ENCODE assay signal across 8 cellular contexts in genomic region chr10:71888248-71888622, GRCh38. TPM values are rescaled to one million over a fixed set of nuclear protein-coding genes. Genes with fewer than 3 reads are reported as not detected.
DNase-seq lines count a peak whose midpoint lies in the region; ATAC-seq and TF ChIP-seq lines count a peak whose summit lies in the region.

No MANE protein-coding gene starts in this region.

- DNase-seq in activated naive CD4-positive, alpha-beta T cell treated with anti-CD3 and anti-CD28 coated beads, Interleukin-2, amount 10 ng/mL, durations not matched to agents 7 days and 5 days = no peak
- no peak for DNase-seq in activated naive CD4-positive, alpha-beta T cell treated with Interleukin-2 at 50 U/mL for 16 hours
- DNase-seq in astrocyte of the spinal cord (ENCODE audit: low read depth, low spot score) (no peak), memory B cell (ENCODE audit: low spot score in 2 of 2) (no peak), type B pancreatic cell (ENCODE audit: extremely low spot score, unreplicated experiment) (no peak), putamen (ENCODE audit: low spot score) (no peak), mucosa of descending colon (no peak)

- peaks cover 10% of the 10 kb centered on the region for H3K4me1 ChIP-seq in mucosa of descending colon (ENCODE audit: low read depth)

- no peaks in the 10 kb centered on the region for H3K36me3 ChIP-seq in mucosa of descending colon (ENCODE audit: low read depth)

- intact Hi-C loops in mucosa of descending colon (cut with DNase I, micrococcal nuclease) = no loop called here

- no peak for TF ChIP-seq CTCF in astrocyte of the spinal cord (IDR thresholded peaks at IDR 0.05; ENCODE audit: low read depth, low read length)
- TF ChIP-seq CTCF in type B pancreatic cell (conservative IDR thresholded peaks at IDR 0.05) = no peak
- TF ChIP-seq CTCF in mucosa of descending colon (IDR thresholded peaks at IDR 0.05) = no peak

- peak overlapping the region; percentile 76 for H3K4me3 Mint-ChIP-seq in activated naive CD4-positive, alpha-beta T cell treated with anti-CD3 and anti-CD28 coated beads, Interleukin-2, amount 10 ng/mL, durations not matched to agents 7 days and 5 days
- H3K4me3 Mint-ChIP-seq in memory B cell (peak overlapping the region; percentile 83), type B pancreatic cell (peak overlapping the region; percentile 90)

- no peaks in the 10 kb centered on the region for H3K9me3 ChIP-seq in mucosa of descending colon

- no peaks in the 10 kb centered on the region for H3K36me3 Mint-ChIP-seq in activated naive CD4-positive, alpha-beta T cell treated with anti-CD3 and anti-CD28 coated beads, Interleukin-2, amount 10 ng/mL, durations not matched to agents 7 days and 5 days
- H3K36me3 Mint-ChIP-seq in memory B cell (no peaks in the 10 kb centered on the region), type B pancreatic cell (no peaks in the 10 kb centered on the region)

- H3K27me3 Mint-ChIP-seq in activated naive CD4-positive, alpha-beta T cell treated with anti-CD3 and anti-CD28 coated beads, Interleukin-2, amount 10 ng/mL, durations not matched to agents 7 days and 5 days = peaks cover 55% of the 10 kb centered on the region
- H3K27me3 Mint-ChIP-seq in memory B cell (no peaks in the 10 kb centered on the region), type B pancreatic cell (peaks cover 9% of the 10 kb centered on the region)

- H3K4me1 Mint-ChIP-seq in activated naive CD4-positive, alpha-beta T cell treated with anti-CD3 and anti-CD28 coated beads, Interleukin-2, amount 10 ng/mL, durations not matched to agents 7 days and 5 days = peaks cover 22% of the 10 kb centered on the region
- H3K4me1 Mint-ChIP-seq in memory B cell = peaks cover 23% of the 10 kb centered on the region
- H3K4me1 Mint-ChIP-seq in type B pancreatic cell (ENCODE audit: unreplicated experiment) = peaks cover 15% of the 10 kb centered on the region

- ATAC-seq in memory B cell (ENCODE audit: low read depth) (no peak), GM18505 (IDR thresholded peaks at IDR 0.05; ENCODE audit: unreplicated experiment) (no peak), mucosa of descending colon (no peak)

- H3K4me3 ChIP-seq in astrocyte of the spinal cord (ENCODE audit: low read depth, low read length) (peak overlapping the region; percentile 58), mucosa of descending colon (no peak overlapping the region)

- no peaks in the 10 kb centered on the region for H3K9me3 Mint-ChIP-seq in activated naive CD4-positive, alpha-beta T cell treated with anti-CD3 and anti-CD28 coated beads, Interleukin-2, amount 10 ng/mL, durations not matched to agents 7 days and 5 days
- H3K9me3 Mint-ChIP-seq in memory B cell (no peaks in the 10 kb centered on the region), type B pancreatic cell (no peaks in the 10 kb centered on the region)

- CTCF ChIA-PET in activated naive CD4-positive, alpha-beta T cell treated with anti-CD3 and anti-CD28 coated beads, Interleukin-2, amount 10 ng/mL, durations not matched to agents 7 days and 5 days (lab: Charles Lee) = interaction anchor here (1.4 kb wide), 1 partner anchor 8 kb away, joined by 5 read pairs; no protein-coding TSS in a partner anchor

- TF ChIP-seq POLR2A in GM18505 (IDR thresholded peaks at IDR 0.05; ENCODE audit: borderline replicate concordance, extremely low read depth, insufficient read depth, insufficient read length) = no peak

- in situ Hi-C loops in astrocyte of the spinal cord (cut with HindIII; ENCODE audit: low sequenced_read_pairs) = no loop called here

- peak overlapping the region; percentile 78 for H3K27ac Mint-ChIP-seq in activated naive CD4-positive, alpha-beta T cell treated with anti-CD3 and anti-CD28 coated beads, Interleukin-2, amount 10 ng/mL, durations not matched to agents 7 days and 5 days
- peak overlapping the region; percentile 88 for H3K27ac Mint-ChIP-seq in memory B cell
- peak overlapping the region; percentile 74 for H3K27ac Mint-ChIP-seq in type B pancreatic cell

RNA-seq across cellular contexts. Expression of gene PSAP, which starts 37.2 kb away (rescaled TPM):
- total RNA-seq in type B pancreatic cell (ENCODE audit: low replicate concordance) = 487 and 577 TPM in 2 replicates
- total RNA-seq in mucosa of descending colon = 100 to 1,000 TPM; 561 to 810 (median 653) TPM
